Comparison of ENCODE assay signal across 18 cellular contexts in genomic region chr2:148599112-148599991, GRCh38. TPM values are rescaled to one million over a fixed set of nuclear protein-coding genes. Genes with fewer than 3 reads are reported as not detected.
DNase-seq lines count a peak whose midpoint lies in the region; ATAC-seq, FAIRE-seq and TF ChIP-seq lines count a peak whose summit lies in the region.
"Had no signal": no experiment of that assay in that cellular context is flagged by ENCODE, and none has a peak within 500 bp of the region (broad histone marks: within the 10 kb centered on the region; RNA-seq: fewer than 3 reads in every experiment).

No MANE protein-coding gene starts in this region.

- peaks cover 3% of the 10 kb centered on the region for H3K4me1 Mint-ChIP-seq in memory B cell
- H3K4me1 Mint-ChIP-seq in stimulated activated naive CD8-positive, alpha-beta T cell treated with anti-CD3 and anti-CD28 coated beads, Interleukin-15, amount 100 ng/mL, for 72 hours: peaks cover 14% of the 10 kb centered on the region
- no peaks in the 10 kb centered on the region for H3K4me1 Mint-ChIP-seq in H9
- H3K4me1 Mint-ChIP-seq in endodermal cell: peaks cover 4% of the 10 kb centered on the region
- peaks cover 16% of the 10 kb centered on the region for H3K4me1 Mint-ChIP-seq in activated naive CD4-positive, alpha-beta T cell treated with anti-CD3 and anti-CD28 coated beads for 36 hours (ENCODE audit: low read depth)

- no peaks in the 10 kb centered on the region for H3K79me2 ChIP-seq in H9 (ENCODE audit: insufficient read depth, low read length)

- no peaks in the 10 kb centered on the region for H3K79me1 ChIP-seq in H9 (ENCODE audit: insufficient read depth, low read depth, low read length, poor library complexity, severe bottlenecking)

- H4K8ac ChIP-seq in H9 (replicated peaks; ENCODE audit: insufficient read length, low read depth, low read length): no peak overlapping the region

- CTCF ChIA-PET in activated naive CD4-positive, alpha-beta T cell treated with anti-CD3 and anti-CD28 coated beads for 36 hours (lab: Charles Lee): no interaction called here

- no peak overlapping the region for H4K5ac ChIP-seq in H9 (ENCODE audit: insufficient read length, low read depth, low read length)

- no peak overlapping the region for H2BK15ac ChIP-seq in H9 (ENCODE audit: low read depth, low read length)

- no peak overlapping the region for H2AK5ac ChIP-seq in H9 (ENCODE audit: insufficient read length, low read length)

- ATAC-seq in memory B cell (ENCODE audit: low read depth): no peak
- ATAC-seq in stimulated activated naive CD8-positive, alpha-beta T cell treated with anti-CD3 and anti-CD28 coated beads, Interleukin-15, amount 100 ng/mL, for 72 hours: no peak
- ATAC-seq: GM23338 had no signal

- H3K23ac ChIP-seq in H9 (ENCODE audit: insufficient read length, low read depth, low read length): no peak overlapping the region

- no CpG with 5 or more reads among the region's 4 CpGs for WGBS in H9 (ENCODE audit: extremely low coverage, insufficient read length, low lambda C conversion rate)
- WGBS in endodermal cell (ENCODE audit: insufficient coverage in 1 of 2, insufficient read length in 1 of 2), 2 experiments: 83 to 86% methylated on average over 2 to 4 of the region's 4 CpGs

- peak overlapping the region; percentile 50 for H3K4me2 ChIP-seq in BLaER1
- H3K4me2 ChIP-seq in H9 (ENCODE audit: insufficient read depth, insufficient read length, low read length): no peak overlapping the region
- H3K4me2 ChIP-seq: GM23338 had no signal

- H2BK20ac ChIP-seq in H9 (ENCODE audit: low read depth, low read length, poor library complexity, severe bottlenecking): no peak overlapping the region

- H3K9me3 Mint-ChIP-seq in memory B cell (peaks cover 10% of the 10 kb centered on the region), H9 (peaks cover 3 to 4% of the 10 kb centered on the region in 2 experiments; a peak in 2 of 5 replicates), endodermal cell (peaks cover 6% of the 10 kb centered on the region)
- H3K9me3 Mint-ChIP-seq in stimulated activated naive CD8-positive, alpha-beta T cell treated with anti-CD3 and anti-CD28 coated beads, Interleukin-15, amount 100 ng/mL, for 72 hours: peaks cover 5 to 14% of the 10 kb centered on the region in 2 donors
- H3K9me3 Mint-ChIP-seq in activated naive CD4-positive, alpha-beta T cell treated with anti-CD3 and anti-CD28 coated beads for 36 hours: peaks cover 2% of the 10 kb centered on the region

- H3T11ph ChIP-seq in H9 (ENCODE audit: low read length): no peak overlapping the region

- intact Hi-C loops in activated naive CD4-positive, alpha-beta T cell treated with anti-CD3 and anti-CD28 coated beads for 36 hours (cut with micrococcal nuclease): no loop called here

- H3K27ac ChIP-seq in BLaER1 (no peak overlapping the region), H9 (ENCODE audit: insufficient read length, low read depth, low read length) (no peak overlapping the region), endodermal cell (ENCODE audit: low read depth, low read length) (no peak overlapping the region)

- H2BK12ac ChIP-seq in H9 (ENCODE audit: insufficient read length, low read depth, low read length): no peak overlapping the region

- H3K4me3 ChIP-seq in BLaER1 (no peak overlapping the region), endodermal cell (ENCODE audit: low read length) (no peak overlapping the region)
- H3K4me3 ChIP-seq: GM23338 had no signal

- no peak for TF ChIP-seq POLR2A in GM12891 (IDR thresholded peaks at IDR 0.05; ENCODE audit: low read depth, low read length)

- H3K9ac ChIP-seq in BLaER1: no peak overlapping the region
- H3K9ac ChIP-seq in H9 (ENCODE audit: extremely low read depth, insufficient read length, low read length): no peak overlapping the region
- no peak overlapping the region for H3K9ac ChIP-seq in endodermal cell (ENCODE audit: extremely low read depth, low read length, poor library complexity, severe bottlenecking)

- H3K4me3 Mint-ChIP-seq in memory B cell (peak overlapping the region; percentile 10), H9 (no peak overlapping the region), endodermal cell (no peak overlapping the region)
- H3K4me3 Mint-ChIP-seq in stimulated activated naive CD8-positive, alpha-beta T cell treated with anti-CD3 and anti-CD28 coated beads, Interleukin-15, amount 100 ng/mL, for 72 hours: no peak overlapping the region
- no peak overlapping the region for H3K4me3 Mint-ChIP-seq in activated naive CD4-positive, alpha-beta T cell treated with anti-CD3 and anti-CD28 coated beads for 36 hours
- H3K4me3 Mint-ChIP-seq: CD8-positive, alpha-beta memory T cell; GM23338; T-helper 1 cell treated with Interleukin-12 subunit alpha and Interleukin-12 subunit beta and Interleukin-4 antibody, amounts not matched to agents 30 μg/mL and 1 μg/mL, for 36 hours had no signal

- peaks cover 14% of the 10 kb centered on the region; the same call in 1 of the 2 replicates for H3K9me3 ChIP-seq in BLaER1
- no peaks in the 10 kb centered on the region for H3K9me3 ChIP-seq in H9 (ENCODE audit: control insufficient read depth, low read depth, low read length)
- no peaks in the 10 kb centered on the region for H3K9me3 ChIP-seq in endodermal cell (ENCODE audit: control insufficient read depth, low read length)

- H3K27me3 Mint-ChIP-seq in memory B cell (peaks cover 5% of the 10 kb centered on the region), H9 (ENCODE audit: low read depth) (peaks cover 2% of the 10 kb centered on the region), endodermal cell (ENCODE audit: insufficient read depth) (peaks cover 12% of the 10 kb centered on the region)
- no peaks in the 10 kb centered on the region for H3K27me3 Mint-ChIP-seq in stimulated activated naive CD8-positive, alpha-beta T cell treated with anti-CD3 and anti-CD28 coated beads, Interleukin-15, amount 100 ng/mL, for 72 hours
- H3K27me3 Mint-ChIP-seq in activated naive CD4-positive, alpha-beta T cell treated with anti-CD3 and anti-CD28 coated beads for 36 hours (ENCODE audit: low read depth): no peaks in the 10 kb centered on the region

- H3K4me1 ChIP-seq in BLaER1: peaks cover 20% of the 10 kb centered on the region
- H3K4me1 ChIP-seq in H9 (ENCODE audit: insufficient read depth, low read length): no peaks in the 10 kb centered on the region; the same call in 1 of the 2 replicates
- H3K4me1 ChIP-seq in endodermal cell (ENCODE audit: control insufficient read depth, insufficient read depth, low read length): no peaks in the 10 kb centered on the region

- no peak overlapping the region for H2BK120ac ChIP-seq in H9 (ENCODE audit: low read depth, low read length, poor library complexity, severe bottlenecking)

- TF ChIP-seq CTCF in H9 (conservative IDR thresholded peaks at IDR 0.05): no peak
- TF ChIP-seq CTCF in endodermal cell (conservative IDR thresholded peaks at IDR 0.05): no peak

- H4K20me1 ChIP-seq in BLaER1: no peaks in the 10 kb centered on the region
- no peaks in the 10 kb centered on the region for H4K20me1 ChIP-seq in H9 (ENCODE audit: control insufficient read depth, insufficient read depth, insufficient read length)

- DNase-seq in GM12891 (ENCODE audit: insufficient read length, low spot score): no peak
- DNase-seq in NCI-H146 treated with DMSO at 0.1 percent for 48 hours (lab: John Stamatoyannopoulos, UW; ENCODE audit: unreplicated experiment): peak; percentile 28
- DNase-seq in memory B cell (ENCODE audit: low spot score in 2 of 2): no peak
- DNase-seq in stimulated activated naive CD8-positive, alpha-beta T cell treated with anti-CD3 and anti-CD28 coated beads, Interleukin-15, amount 100 ng/mL, for 72 hours: no peak
- DNase-seq in H9: no peak
- DNase-seq in endodermal cell: no peak
- DNase-seq in activated naive CD4-positive, alpha-beta T cell treated with anti-CD3 and anti-CD28 coated beads for 36 hours: no peak
- DNase-seq: CD8-positive, alpha-beta memory T cell; Karpas-422; NCI-H1436; NCI-H2081; NK-92 treated with Interleukin-12 subunit alpha and Interleukin-12 subunit beta, amount 100 ng/mL, for 24 hours; OCI-M1; RPMI8226; SIG-M5 had no signal

- H2BK5ac ChIP-seq in H9 (ENCODE audit: insufficient read length, low read length): no peak overlapping the region

- H3K56ac ChIP-seq in H9 (ENCODE audit: insufficient read length, low read depth, low read length): no peak overlapping the region

- H3K14ac ChIP-seq in H9 (ENCODE audit: insufficient read depth, low read length): no peak overlapping the region

- peak; percentile 51 for FAIRE-seq in GM12891 (lab: Jason Lieb, UNC)

- no peaks in the 10 kb centered on the region for H3K23me2 ChIP-seq in H9 (ENCODE audit: insufficient read length, low read depth, low read length, poor library complexity, severe bottlenecking)

- no peak overlapping the region for H2AFZ ChIP-seq in H9 (ENCODE audit: low read length)
- H2AFZ ChIP-seq: GM23338 had no signal

- H3K4ac ChIP-seq in H9 (ENCODE audit: low read depth, low read length): no peak overlapping the region

- peaks cover 2% of the 10 kb centered on the region for H3K36me3 Mint-ChIP-seq in memory B cell
- H3K36me3 Mint-ChIP-seq in H9 (ENCODE audit: insufficient read depth in 1 of 3, low read depth in 3 of 3): peaks cover 0 to 2% (median 0%) of the 10 kb centered on the region in 3 experiments; a peak in 2 of 7 replicates
- no peaks in the 10 kb centered on the region for H3K36me3 Mint-ChIP-seq in endodermal cell (ENCODE audit: low read depth)
- H3K36me3 Mint-ChIP-seq in activated naive CD4-positive, alpha-beta T cell treated with anti-CD3 and anti-CD28 coated beads for 36 hours (ENCODE audit: low read depth): peaks cover 1% of the 10 kb centered on the region

- no peak overlapping the region for H3K18ac ChIP-seq in H9 (ENCODE audit: insufficient read length, low read depth, low read length)

- H4K91ac ChIP-seq in H9 (ENCODE audit: insufficient read length, low read depth, low read length): no peak overlapping the region

- H3K36me3 ChIP-seq in BLaER1 (no peaks in the 10 kb centered on the region), endodermal cell (ENCODE audit: control insufficient read depth, insufficient read depth, low read length) (no peaks in the 10 kb centered on the region)

- H3K27me3 ChIP-seq in BLaER1 (no peaks in the 10 kb centered on the region), H9 (ENCODE audit: insufficient read depth, low read length) (no peaks in the 10 kb centered on the region), endodermal cell (ENCODE audit: control insufficient read depth, insufficient read depth, low read length, poor library complexity, severe bottlenecking) (no peaks in the 10 kb centered on the region)

- H3K27ac Mint-ChIP-seq in memory B cell (no peak overlapping the region), H9 (no peak overlapping the region), endodermal cell (no peak overlapping the region)
- no peak overlapping the region for H3K27ac Mint-ChIP-seq in stimulated activated naive CD8-positive, alpha-beta T cell treated with anti-CD3 and anti-CD28 coated beads, Interleukin-15, amount 100 ng/mL, for 72 hours
- no peak overlapping the region for H3K27ac Mint-ChIP-seq in activated naive CD4-positive, alpha-beta T cell treated with anti-CD3 and anti-CD28 coated beads for 36 hours
- H3K27ac Mint-ChIP-seq: CD8-positive, alpha-beta memory T cell; GM23338; T-helper 1 cell treated with Interleukin-12 subunit alpha and Interleukin-12 subunit beta and Interleukin-4 antibody, amounts not matched to agents 30 μg/mL and 1 μg/mL, for 36 hours had no signal

RNA-seq across cellular contexts. Expression of gene EPC2, which starts 45.2 kb away (rescaled TPM):
- polyA plus RNA-seq in GM12891 (2012; ENCODE audit: low read depth, missing spikeins): 7.5 TPM
- total RNA-seq in H9 (2021) (31.3 and 31.5 TPM in 2 replicates), endodermal cell (10 to 100 TPM; 23.0 to 32.0 TPM)
- 23.9 TPM for polyA plus RNA-seq in endodermal cell (2013, experiment 1 of 2)
- polyA plus RNA-seq in endodermal cell (2013, experiment 2 of 2): 24.6 TPM
- 10 to 100 TPM; 22.8 to 24.0 TPM for total RNA-seq in activated naive CD4-positive, alpha-beta T cell treated with anti-CD3 and anti-CD28 coated beads for 36 hours
